8 cellular contexts compared by ENCODE assay signal in genomic region chr3:49017978-49018706, GRCh38. TPM values are rescaled to one million over a fixed set of nuclear protein-coding genes. Genes with fewer than 3 reads are reported as not detected.
DNase-seq lines count a peak whose midpoint lies in the region; ATAC-seq and TF ChIP-seq lines count a peak whose summit lies in the region.

Gene DALRD3 (minus strand): TSS chr3:49018580. CDS start chr3:49018564, 16 bp downstream.

- peaks cover 33% of the 10 kb centered on the region for H4K20me1 ChIP-seq in osteoblast (ENCODE audit: insufficient read depth, low read length)

- H3K4me1 ChIP-seq in cardiac muscle cell (ENCODE audit: low read depth) = peaks cover 15% of the 10 kb centered on the region
- peaks cover 30% of the 10 kb centered on the region for H3K4me1 ChIP-seq in osteoblast (ENCODE audit: insufficient read depth, low read length)

- peaks cover 60% of the 10 kb centered on the region for H3K79me2 ChIP-seq in osteoblast (ENCODE audit: insufficient read depth, low read length)

- H3K27ac ChIP-seq in adipose tissue (ENCODE audit: low read depth, low read length) = no peak within 1 kb of the TSS
- H3K27ac ChIP-seq in cardiac muscle cell = peak within 1 kb of the TSS; percentile 44
- H3K27ac ChIP-seq in osteoblast (ENCODE audit: low read depth, low read length) = peak within 1 kb of the TSS; percentile 65

- TF ChIP-seq CTCF in cardiac muscle cell (IDR thresholded peaks at IDR 0.05; ENCODE audit: low read depth, low read length) (no peak), osteoblast (IDR thresholded peaks at IDR 0.05; ENCODE audit: extremely low read depth, low read depth, low read length) (no peak)

- peak within 1 kb of the TSS; percentile 66 for H2AFZ ChIP-seq in osteoblast (ENCODE audit: low read length)

- peak within 1 kb of the TSS; percentile 90 for H3K4me2 ChIP-seq in osteoblast (ENCODE audit: insufficient read depth, low read length)

- H3K4me3 ChIP-seq in cardiac muscle cell = peak within 1 kb of the TSS; percentile 82
- peak within 1 kb of the TSS; percentile 92 for H3K4me3 ChIP-seq in osteoblast (ENCODE audit: insufficient read depth, low read length)

- WGBS in adipose tissue, 3 donors = 0 to 1% (median 0%) methylated on average over 76 to 85 of the region's 85 CpGs

- H3K9me3 ChIP-seq in cardiac muscle cell (ENCODE audit: low read depth) (no peaks in the 10 kb centered on the region), osteoblast (ENCODE audit: low read depth, low read length) (no peaks in the 10 kb centered on the region)

- ATAC-seq in GM19455 (IDR thresholded peaks at IDR 0.05; ENCODE audit: unreplicated experiment) = no peak

- H3K27me3 ChIP-seq in cardiac muscle cell (no peaks in the 10 kb centered on the region), osteoblast (ENCODE audit: insufficient read depth, low read length) (no peaks in the 10 kb centered on the region)

- H3K36me3 ChIP-seq in cardiac muscle cell = peaks cover 32% of the 10 kb centered on the region
- peaks cover 33% of the 10 kb centered on the region for H3K36me3 ChIP-seq in osteoblast (ENCODE audit: insufficient read depth, low read length)

- DNase-seq in ELR (ENCODE audit: low read depth) = peak; percentile 66
- peak; percentile 70 for DNase-seq in M059J (ENCODE audit: low read depth)
- peak; percentile 71 for DNase-seq in SW480 (ENCODE audit: low spot score)
- DNase-seq in cardiac muscle cell (ENCODE audit: low read depth in 1 of 2, low spot score in 1 of 2) = peak; percentile 64 to 79
- peak; percentile 93 for DNase-seq in osteoblast (ENCODE audit: insufficient read length, low spot score, missing footprints)
- DNase-seq in HPDE6-E6E7 (ENCODE audit: extremely low spot score) = no peak

RNA-seq across cellular contexts. Expression of gene DALRD3, which starts in this region (rescaled TPM):
- 23.2 and 23.6 TPM in 2 replicates for total RNA-seq in M059J (2014; rRNA removed; shearing (Covaris generic))
- polyA plus RNA-seq in adipose tissue (10 to 100 TPM; 25.5 to 46.4 (median 25.9) TPM), cardiac muscle cell (54.6 and 96.2 TPM in 2 replicates)
- total RNA-seq in cardiac muscle cell (78.0 and 81.0 TPM in 2 replicates), osteoblast (37.1 and 39.1 TPM in 2 replicates)
